Comparison of ENCODE assay signal across 15 cellular contexts in genomic region chr4:145799225-145799624, GRCh38.
"Had no signal": no experiment of that assay in that cellular context is flagged by ENCODE, and none has a peak within 500 bp of the region (broad histone marks: within the 10 kb centered on the region; RNA-seq: fewer than 3 reads in every experiment).

No MANE protein-coding gene starts in this region.

- H3K9me3 Mint-ChIP-seq: WTC11 had no signal

- H3K27ac ChIP-seq: foreskin keratinocyte had no signal

- H3K27ac Mint-ChIP-seq: activated CD4-positive, alpha-beta memory T cell treated with anti-CD3 and anti-CD28 coated beads, Interleukin-2, amount 10 ng/mL, durations not matched to agents 7 days and 5 days; activated naive CD4-positive, alpha-beta T cell treated with anti-CD3 and anti-CD28 coated beads, Interleukin-2, amount 50 U/mL, for 72 hours; progenitor cell of endocrine pancreas; T-helper 17 cell; WTC11 had no signal

- H3K27me3 ChIP-seq: foreskin keratinocyte had no signal

- H3K4me3 Mint-ChIP-seq: activated CD4-positive, alpha-beta memory T cell treated with anti-CD3 and anti-CD28 coated beads, Interleukin-2, amount 10 ng/mL, durations not matched to agents 7 days and 5 days; T-helper 17 cell; WTC11 had no signal

- DNase-seq: activated CD4-positive, alpha-beta memory T cell treated with anti-CD3 and anti-CD28 coated beads, Interleukin-2, amount 10 ng/mL, durations not matched to agents 7 days and 5 days; activated CD4-positive, alpha-beta T cell treated with anti-CD3 and anti-CD28 coated beads for 4 hours; activated CD8-positive, alpha-beta memory T cell treated with anti-CD3 and anti-CD28 coated beads, Interleukin-2, amount 50 U/mL, for 4 hours; activated effector memory CD4-positive, alpha-beta T cell treated with anti-CD3 and anti-CD28 coated beads, Interleukin-2, amount 50 U/mL, for 16 hours; activated T-cell treated with anti-CD3 and anti-CD28 coated beads, Interleukin-2, amount 50 U/mL, for 48 hours; foreskin keratinocyte; head of caudate nucleus; left cardiac atrium; mesendoderm; stimulated activated CD4-positive, alpha-beta T cell treated with anti-CD3 and anti-CD28 coated beads, Interleukin-1b, Interleukin-23, amount 100 ng/mL, for 48 hours; T-helper 17 cell; trophoblast cell had no signal

- H3K27me3 Mint-ChIP-seq: activated CD4-positive, alpha-beta memory T cell treated with anti-CD3 and anti-CD28 coated beads, Interleukin-2, amount 10 ng/mL, durations not matched to agents 7 days and 5 days; progenitor cell of endocrine pancreas; T-helper 17 cell had no signal

- H3K4me1 Mint-ChIP-seq: activated CD4-positive, alpha-beta memory T cell treated with anti-CD3 and anti-CD28 coated beads, Interleukin-2, amount 10 ng/mL, durations not matched to agents 7 days and 5 days had no signal

- ATAC-seq: activated naive CD4-positive, alpha-beta T cell treated with anti-CD3 and anti-CD28 coated beads, Interleukin-2, amount 50 U/mL, for 72 hours; foreskin keratinocyte; left cardiac atrium; T-helper 17 cell; WTC11 had no signal
